3 cellular contexts compared by ENCODE assay signal in the genomic region with DNA sequence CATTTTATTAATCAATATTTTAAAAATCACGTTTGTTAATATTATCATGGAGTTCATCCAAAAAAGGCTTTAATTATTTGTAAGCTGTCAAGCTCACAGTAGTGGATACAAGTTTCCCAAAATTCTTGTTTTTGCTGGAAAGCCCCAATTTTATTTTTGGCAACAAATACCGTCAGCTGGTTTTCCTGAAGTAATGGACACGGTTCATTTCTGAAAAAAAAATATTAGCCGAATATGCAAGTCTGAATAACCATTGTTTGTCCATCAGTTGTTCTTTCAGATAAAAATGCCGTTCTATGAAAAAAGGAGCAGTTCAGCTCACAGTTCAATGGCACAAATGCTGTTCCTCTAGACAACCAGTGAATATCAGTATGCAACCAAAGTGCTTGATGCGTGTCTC.
"Had no signal": no experiment of that assay in that cellular context is flagged by ENCODE, and none has a peak within 500 bp of the region (broad histone marks: within the 10 kb centered on the region; RNA-seq: fewer than 3 reads in every experiment).

No MANE protein-coding gene starts in this region.

- DNase-seq: IMR-90, KBM-7, KG1 had no signal
